Comparison of ENCODE assay signal across 1 cellular context in genomic region chr15:50857763-50858162, GRCh38.
A peak's percentile ranks its signal among the peaks of the same experiment; 100 is the strongest.
TF ChIP-seq lines count a peak whose summit lies in the region.

No MANE protein-coding gene starts in this region.

TF ChIP-seq in K562, 482 proteins besides CTCF, POLR2A, EP300 and RAD21 (continued from another document and continues in another):
- TF ChIP-seq FOS (IDR thresholded peaks at IDR 0.05; ENCODE audit: extremely low read depth, insufficient read length) = no peak
- TF ChIP-seq GMEB1 (CRISPR knock-in tag; IDR thresholded peaks at IDR 0.05) = no peak
- TF ChIP-seq CAMTA2 (CRISPR knock-in tag; conservative IDR thresholded peaks at IDR 0.05) = no peak
- TF ChIP-seq ARHGAP35 (IDR thresholded peaks at IDR 0.05; ENCODE audit: partially characterized antibody) = no peak
- TF ChIP-seq HLTF (IDR thresholded peaks at IDR 0.05) = no peak
- no peak for TF ChIP-seq HES1 (IDR thresholded peaks at IDR 0.05; ENCODE audit: low read depth)
- TF ChIP-seq MAFG (tag; conservative IDR thresholded peaks at IDR 0.05) = peak; percentile 64
- TF ChIP-seq NR0B1 (IDR thresholded peaks at IDR 0.05; ENCODE audit: partially characterized antibody) = no peak
- TF ChIP-seq U2AF2 (optimal IDR thresholded peaks at IDR 0.05; ENCODE audit: low read depth, low read length) = no peak
- no peak for TF ChIP-seq GTF2A2 (tag; IDR thresholded peaks at IDR 0.05)
- TF ChIP-seq PRMT5 (CRISPR knock-in tag; IDR thresholded peaks at IDR 0.05) = no peak
- TF ChIP-seq MBD2 (IDR thresholded peaks at IDR 0.05; ENCODE audit: borderline replicate concordance, low read depth) = no peak
- TF ChIP-seq C11orf30 (IDR thresholded peaks at IDR 0.05; ENCODE audit: low read depth) = peak; percentile 82
- peak; percentile 28; the same call in 1 of the 2 replicates for TF ChIP-seq SOX6 (IDR thresholded peaks at IDR 0.05)
- TF ChIP-seq RFX7 (CRISPR knock-in tag; IDR thresholded peaks at IDR 0.05) = no peak
- no peak for TF ChIP-seq ZBTB26 (CRISPR knock-in tag; IDR thresholded peaks at IDR 0.05)
- TF ChIP-seq KLF1 (tag; IDR thresholded peaks at IDR 0.05) = no peak
- no peak for TF ChIP-seq ZNF354B (CRISPR knock-in tag; IDR thresholded peaks at IDR 0.05)
- TF ChIP-seq THRAP3 (IDR thresholded peaks at IDR 0.05; ENCODE audit: borderline replicate concordance) = no peak
- TF ChIP-seq BCL6 (CRISPR knock-in tag; IDR thresholded peaks at IDR 0.05) = no peak
- no peak for TF ChIP-seq PREB (CRISPR knock-in tag; IDR thresholded peaks at IDR 0.05)
- TF ChIP-seq MAFK (IDR thresholded peaks at IDR 0.05; ENCODE audit: low read length) = peak; percentile 50; the same call in 1 of the 2 replicates
- no peak for TF ChIP-seq ESRRB (CRISPR knock-in tag; IDR thresholded peaks at IDR 0.05; ENCODE audit: borderline replicate concordance)
- TF ChIP-seq TCFL5 (CRISPR knock-in tag; conservative IDR thresholded peaks at IDR 0.05) = no peak
- no peak for TF ChIP-seq FOXP1 (CRISPR knock-in tag; IDR thresholded peaks at IDR 0.05)
- no peak for TF ChIP-seq MYNN (IDR thresholded peaks at IDR 0.05)
- no peak for TF ChIP-seq MYNN (CRISPR knock-in tag; IDR thresholded peaks at IDR 0.05)
- no peak for TF ChIP-seq TRIM25 (IDR thresholded peaks at IDR 0.05; ENCODE audit: borderline replicate concordance)
- TF ChIP-seq CBFA2T3 (IDR thresholded peaks at IDR 0.05) = peak; percentile 41; the same call in 1 of the 2 replicates
- no peak for TF ChIP-seq MAX (CRISPR knock-in tag; IDR thresholded peaks at IDR 0.05)
- TF ChIP-seq ZNF780A (CRISPR knock-in tag; IDR thresholded peaks at IDR 0.05) = no peak
- TF ChIP-seq ZNF589 (CRISPR knock-in tag; IDR thresholded peaks at IDR 0.05; ENCODE audit: low read depth) = no peak
- no peak for TF ChIP-seq ZNF165 (CRISPR knock-in tag; IDR thresholded peaks at IDR 0.05; ENCODE audit: borderline replicate concordance)
- TF ChIP-seq RUNX1 (IDR thresholded peaks at IDR 0.05; ENCODE audit: low read depth) = no peak
- TF ChIP-seq YBX1 (IDR thresholded peaks at IDR 0.05) = no peak
- TF ChIP-seq TAF15 (IDR thresholded peaks at IDR 0.05; ENCODE audit: low read depth, low read length) = no peak
- no peak for TF ChIP-seq FIP1L1 (IDR thresholded peaks at IDR 0.05; ENCODE audit: low read depth, low read length, poor library complexity, severe bottlenecking)
- TF ChIP-seq PCBP1 (IDR thresholded peaks at IDR 0.05; ENCODE audit: low read depth, low read length, poor library complexity, severe bottlenecking) = no peak
- no peak for TF ChIP-seq E4F1 (CRISPR knock-in tag; IDR thresholded peaks at IDR 0.05; ENCODE audit: borderline replicate concordance)
- no peak for TF ChIP-seq ZNF668 (CRISPR knock-in tag; IDR thresholded peaks at IDR 0.05)
- TF ChIP-seq ZFPM2 (CRISPR knock-in tag; IDR thresholded peaks at IDR 0.05) = no peak
- TF ChIP-seq ARID2 (IDR thresholded peaks at IDR 0.05) = no peak
- peak in 1 of 2 experiments; percentile 56; a peak in 1 of 4 replicates for TF ChIP-seq RCOR1 (IDR thresholded peaks at IDR 0.05; ENCODE audit: borderline replicate concordance in 1 of 2, low read depth in 2 of 2, low read length in 2 of 2)
- no peak for TF ChIP-seq ZNF217 (CRISPR knock-in tag; IDR thresholded peaks at IDR 0.05)
- TF ChIP-seq CCNT2 (IDR thresholded peaks at IDR 0.05; ENCODE audit: borderline replicate concordance, extremely low read depth, insufficient read length, low read depth, low read length) = no peak
- TF ChIP-seq ZNF174 (CRISPR knock-in tag; IDR thresholded peaks at IDR 0.05) = no peak
- TF ChIP-seq ZNF197 (CRISPR knock-in tag; IDR thresholded peaks at IDR 0.05; ENCODE audit: low read depth) = no peak
- TF ChIP-seq REST (CRISPR knock-in tag; IDR thresholded peaks at IDR 0.05; ENCODE audit: low read depth) = no peak
- TF ChIP-seq SMARCE1 (IDR thresholded peaks at IDR 0.05) = peak; percentile 30; the same call in 1 of the 2 replicates
- TF ChIP-seq ZNF444 (CRISPR knock-in tag; IDR thresholded peaks at IDR 0.05) = no peak
- TF ChIP-seq MED1 (CRISPR knock-in tag; IDR thresholded peaks at IDR 0.05; ENCODE audit: borderline replicate concordance) = no peak
- TF ChIP-seq ZNF512 (tag; IDR thresholded peaks at IDR 0.05) = no peak
- no peak for TF ChIP-seq ZBTB43 (CRISPR knock-in tag; IDR thresholded peaks at IDR 0.05)
- TF ChIP-seq ZNF79 (CRISPR knock-in tag; IDR thresholded peaks at IDR 0.05; ENCODE audit: low read depth) = no peak
- no peak for TF ChIP-seq NCOR1 (IDR thresholded peaks at IDR 0.05)
- no peak for TF ChIP-seq ZNF143 (CRISPR knock-in tag; IDR thresholded peaks at IDR 0.05)
- no peak for TF ChIP-seq MCM7 (IDR thresholded peaks at IDR 0.05)
- TF ChIP-seq TRIM24 (IDR thresholded peaks at IDR 0.05) = no peak
